22 cellular contexts compared by ENCODE assay signal in genomic region chr13:45492538-45492937, GRCh38. TPM values are rescaled to one million over a fixed set of nuclear protein-coding genes. Genes with fewer than 3 reads are reported as not detected.
DNase-seq lines count a peak whose midpoint lies in the region; ATAC-seq, FAIRE-seq and TF ChIP-seq lines count a peak whose summit lies in the region.
"Had no signal": no experiment of that assay in that cellular context is flagged by ENCODE, and none has a peak within 500 bp of the region (broad histone marks: within the 10 kb centered on the region; RNA-seq: fewer than 3 reads in every experiment).

No MANE protein-coding gene starts in this region.

- no peak for FAIRE-seq in keratinocyte (lab: Jason Lieb, UNC)

- H3K9me2 ChIP-seq in PC-9 (ENCODE audit: insufficient read depth): peaks cover 6% of the 10 kb centered on the region; the same call in 1 of the 2 replicates

- peaks cover 14% of the 10 kb centered on the region for H3K4me1 ChIP-seq in PC-9 (replicated peaks; ENCODE audit: insufficient read depth)
- H3K4me1 ChIP-seq in keratinocyte (ENCODE audit: control insufficient read depth, extremely low read depth, insufficient read depth, low read length): peaks cover 15% of the 10 kb centered on the region
- no peaks in the 10 kb centered on the region for H3K4me1 ChIP-seq in left lung
- H3K4me1 ChIP-seq: lower lobe of right lung, prostate gland had no signal

- dilution Hi-C loops in keratinocyte (cut with MboI; ENCODE audit: extremely low pct_ligation_motif_present, low sequenced_read_pairs): no loop called here

- H3K27me3 ChIP-seq in PC-9 (ENCODE audit: insufficient read depth, low read depth) (no peaks in the 10 kb centered on the region), keratinocyte (ENCODE audit: control insufficient read depth, extremely low read depth, insufficient read depth, low read length) (no peaks in the 10 kb centered on the region), left lung (no peaks in the 10 kb centered on the region)

- H3K4me3 Mint-ChIP-seq in chondrocyte (ENCODE audit: unreplicated experiment) (no peak overlapping the region), glutamatergic neuron (ENCODE audit: unreplicated experiment) (no peak overlapping the region)
- H3K4me3 Mint-ChIP-seq in naive thymus-derived CD8-positive, alpha-beta T cell: no peak overlapping the region
- H3K4me3 Mint-ChIP-seq: activated CD8-positive, alpha-beta memory T cell treated with anti-CD3 and anti-CD28 coated beads, Interleukin-2, amount 10 ng/mL, durations not matched to agents 7 days and 5 days; CD4-positive, CD25-positive, alpha-beta regulatory T cell; naive B cell; stimulated activated naive CD8-positive, alpha-beta T cell treated with anti-CD3 and anti-CD28 coated beads, Interleukin-15, Interleukin-2, amounts not matched to agents 100 ng/mL and 50 ng/mL, for 24 hours had no signal

- peaks cover 29% of the 10 kb centered on the region for H3F3A ChIP-seq in PC-9 (ENCODE audit: insufficient read depth, low read depth)

- DNase-seq in AG08395 (ENCODE audit: low spot score) (peak; percentile 14), PC-9 (peak in 1 of 2 experiments; percentile 60), chondrocyte (ENCODE audit: low spot score) (no peak), keratinocyte (ENCODE audit: low read depth, low spot score) (no peak), glutamatergic neuron (no peak), left lung (no peak), erythroblast (lab: John Stamatoyannopoulos, UW) (no peak)
- DNase-seq in naive thymus-derived CD8-positive, alpha-beta T cell: no peak
- DNase-seq: activated CD4-positive, CD25-positive, alpha-beta regulatory T cell treated with anti-CD3 and anti-CD28 coated beads, Interleukin-2, amount 50 U/mL, for 72 hours; activated CD8-positive, alpha-beta memory T cell treated with anti-CD3 and anti-CD28 coated beads, Interleukin-2, amount 10 ng/mL, durations not matched to agents 7 days and 5 days; activated effector memory CD4-positive, alpha-beta T cell treated with Interleukin-2 at 50 U/mL for 16 hours; CD4-positive, CD25-positive, alpha-beta regulatory T cell; KG1; lower lobe of right lung; naive B cell; NCI-H1105 treated with DMSO at 0.1 percent for 48 hours; NCI-H2171 treated with DMSO at 0.1 percent for 48 hours; stimulated activated CD4-positive, alpha-beta T cell treated with anti-CD3 and anti-CD28 coated beads, Interleukin-15, amount 100 ng/mL, for 24 hours; T-helper 2 cell had no signal

- H3K4me2 ChIP-seq in PC-9 (peak overlapping the region; percentile 13), keratinocyte (ENCODE audit: control insufficient read depth, extremely low read depth, insufficient read depth, low read depth, low read length) (peak overlapping the region; percentile 36)

- TF ChIP-seq CTCF in PC-9 (conservative IDR thresholded peaks at IDR 0.05) (no peak), chondrocyte (IDR thresholded peaks at IDR 0.05) (no peak), keratinocyte (optimal IDR thresholded peaks at IDR 0.05 in 1 of 3, IDR thresholded peaks at IDR 0.05 in 1 of 3, conservative IDR thresholded peaks at IDR 0.05 in 1 of 3; ENCODE audit: extremely low read depth in 1 of 3, insufficient read depth in 2 of 3, low read length in 3 of 3) (no peak), glutamatergic neuron (IDR thresholded peaks at IDR 0.05; ENCODE audit: partially characterized antibody, unreplicated experiment) (no peak), left lung (IDR thresholded peaks at IDR 0.05) (no peak)

- H3K27me3 Mint-ChIP-seq in chondrocyte (ENCODE audit: low read depth) (no peaks in the 10 kb centered on the region), glutamatergic neuron (ENCODE audit: unreplicated experiment) (no peaks in the 10 kb centered on the region)
- no peaks in the 10 kb centered on the region for H3K27me3 Mint-ChIP-seq in naive thymus-derived CD8-positive, alpha-beta T cell
- H3K27me3 Mint-ChIP-seq: activated CD8-positive, alpha-beta memory T cell treated with anti-CD3 and anti-CD28 coated beads, Interleukin-2, amount 10 ng/mL, durations not matched to agents 7 days and 5 days; CD4-positive, CD25-positive, alpha-beta regulatory T cell; naive B cell; stimulated activated naive CD8-positive, alpha-beta T cell treated with anti-CD3 and anti-CD28 coated beads, Interleukin-15, Interleukin-2, amounts not matched to agents 100 ng/mL and 50 ng/mL, for 24 hours had no signal

- H3K36me3 ChIP-seq in PC-9 (ENCODE audit: low read depth): peaks cover 43% of the 10 kb centered on the region
- H3K36me3 ChIP-seq in keratinocyte (ENCODE audit: control insufficient read depth in 2 of 2, extremely low read depth in 1 of 2, insufficient read depth in 2 of 2, low read length in 2 of 2): peaks cover 9 to 11% of the 10 kb centered on the region in 2 experiments
- peaks cover 0 to 76% of the 10 kb centered on the region in 2 donors for H3K36me3 ChIP-seq in left lung

- no peak for ATAC-seq in naive thymus-derived CD8-positive, alpha-beta T cell
- ATAC-seq in left lung: no peak
- ATAC-seq: activated CD8-positive, alpha-beta memory T cell treated with anti-CD3 and anti-CD28 coated beads, Interleukin-2, amount 10 ng/mL, durations not matched to agents 7 days and 5 days; esophagus mucosa; lower lobe of right lung had no signal

- CTCF ChIA-PET in PC-9 (lab: Charles Lee): no interaction called here

- no TSS peak for BruUV-seq in PC-9 (replicated peaks; lab: Mats Ljungman, UMichigan)

- POLR2A ChIA-PET in PC-9 (lab: Charles Lee; ENCODE audit: unreplicated experiment): no interaction called here
- POLR2A ChIA-PET in naive thymus-derived CD8-positive, alpha-beta T cell (lab: Charles Lee): no interaction called here

- H2AFZ ChIP-seq in PC-9: no peak overlapping the region
- H2AFZ ChIP-seq in keratinocyte (ENCODE audit: control insufficient read depth, low read length): no peak overlapping the region

- H3K27ac Mint-ChIP-seq in chondrocyte (ENCODE audit: unreplicated experiment) (peak overlapping the region; percentile 36), glutamatergic neuron (ENCODE audit: unreplicated experiment) (no peak overlapping the region)
- peak overlapping the region in 1 of 10 donors; percentile 27 for H3K27ac Mint-ChIP-seq in naive thymus-derived CD8-positive, alpha-beta T cell
- H3K27ac Mint-ChIP-seq: activated CD8-positive, alpha-beta memory T cell treated with anti-CD3 and anti-CD28 coated beads, Interleukin-2, amount 10 ng/mL, durations not matched to agents 7 days and 5 days; naive B cell; stimulated activated naive CD8-positive, alpha-beta T cell treated with anti-CD3 and anti-CD28 coated beads, Interleukin-15, Interleukin-2, amounts not matched to agents 100 ng/mL and 50 ng/mL, for 24 hours had no signal

- H3K9me3 ChIP-seq in PC-9 (ENCODE audit: insufficient read depth, low read depth) (no peaks in the 10 kb centered on the region), keratinocyte (ENCODE audit: control insufficient read depth, low read depth, low read length) (no peaks in the 10 kb centered on the region), left lung (no peaks in the 10 kb centered on the region)
- H3K9me3 ChIP-seq: lower lobe of right lung, prostate gland had no signal

- H3K79me2 ChIP-seq in PC-9 (ENCODE audit: low read depth) (no peaks in the 10 kb centered on the region), keratinocyte (ENCODE audit: control insufficient read depth, insufficient read depth, low read length) (no peaks in the 10 kb centered on the region)

- H3K4me3 ChIP-seq in PC-9 (no peak overlapping the region), keratinocyte (ENCODE audit: control insufficient read depth in 2 of 3, extremely low read depth in 1 of 3, insufficient read depth in 2 of 3, low read depth in 1 of 3, low read length in 3 of 3) (no peak overlapping the region), left lung (no peak overlapping the region)
- H3K4me3 ChIP-seq: lower lobe of right lung, prostate gland had no signal

- peaks cover 12% of the 10 kb centered on the region for H3K4me1 Mint-ChIP-seq in chondrocyte (ENCODE audit: low read depth)
- H3K4me1 Mint-ChIP-seq in naive thymus-derived CD8-positive, alpha-beta T cell: no peaks in the 10 kb centered on the region
- H3K4me1 Mint-ChIP-seq in glutamatergic neuron (ENCODE audit: low read depth, unreplicated experiment): no peaks in the 10 kb centered on the region
- H3K4me1 Mint-ChIP-seq: naive B cell had no signal

- H3K9me3 Mint-ChIP-seq in chondrocyte (ENCODE audit: low read depth): no peaks in the 10 kb centered on the region
- H3K9me3 Mint-ChIP-seq in naive thymus-derived CD8-positive, alpha-beta T cell: no peaks in the 10 kb centered on the region
- no peaks in the 10 kb centered on the region for H3K9me3 Mint-ChIP-seq in glutamatergic neuron (ENCODE audit: unreplicated experiment)
- H3K9me3 Mint-ChIP-seq: CD4-positive, CD25-positive, alpha-beta regulatory T cell; naive B cell; stimulated activated naive CD8-positive, alpha-beta T cell treated with anti-CD3 and anti-CD28 coated beads, Interleukin-15, Interleukin-2, amounts not matched to agents 100 ng/mL and 50 ng/mL, for 24 hours had no signal

- intact Hi-C loops in PC-9 (cut with micrococcal nuclease; ENCODE audit: unreplicated experiment): no loop called here
- intact Hi-C loops in left lung (cut with DNase I): no loop called here

- no peak for TF ChIP-seq POLR2A in erythroblast (IDR thresholded peaks at IDR 0.05; ENCODE audit: low read length)

- H3K27ac ChIP-seq in PC-9 (peak overlapping the region; percentile 52), keratinocyte (ENCODE audit: control insufficient read depth, insufficient read depth, low read length) (peak overlapping the region; percentile 45), left lung (peak overlapping the region in 1 of 2 donors; percentile 15)
- H3K27ac ChIP-seq: lower lobe of right lung, prostate gland had no signal

- H3K9ac ChIP-seq in keratinocyte (ENCODE audit: control insufficient read depth, extremely low read depth, insufficient read depth, low read length): no peak overlapping the region

- H3K36me3 Mint-ChIP-seq in chondrocyte (ENCODE audit: low read depth) (peaks cover 17% of the 10 kb centered on the region), glutamatergic neuron (ENCODE audit: unreplicated experiment) (no peaks in the 10 kb centered on the region)
- H3K36me3 Mint-ChIP-seq in naive thymus-derived CD8-positive, alpha-beta T cell: peaks cover 0 to 81% (median 13%) of the 10 kb centered on the region in 3 donors

- peaks cover 2% of the 10 kb centered on the region; the same call in 1 of the 2 replicates for H4K20me1 ChIP-seq in PC-9 (ENCODE audit: insufficient read depth)
- no peaks in the 10 kb centered on the region for H4K20me1 ChIP-seq in keratinocyte (ENCODE audit: control insufficient read depth, extremely low read depth, insufficient read depth, low read length)

- no peaks in the 10 kb centered on the region for H3K9me1 ChIP-seq in keratinocyte (ENCODE audit: control insufficient read depth, extremely low read depth, insufficient read depth, low read length)

RNA-seq across cellular contexts. Expression of gene COG3, which starts 27.8 kb away (rescaled TPM):
- total RNA-seq in PC-9 (2021) (20.4 and 22.3 TPM in 2 replicates), chondrocyte (22.4 to 30.4 TPM (median 23.8 TPM) in 3 replicates), glutamatergic neuron (ENCODE audit: unreplicated experiment) (25.4 TPM), left lung (10 to 100 TPM; 20.6 to 25.4 TPM)
- 22.8 to 31.0 TPM (median 24.0 TPM) in 3 replicates for polyA plus RNA-seq in keratinocyte
- 18.2 TPM for polyA plus RNA-seq in keratinocyte (2011; ENCODE audit: low read depth)
- polyA plus RNA-seq in keratinocyte (2011; cell fraction: cytosol; rRNA removed): 10.4 and 18.9 TPM in 2 replicates
- polyA plus RNA-seq in keratinocyte (2011; cell fraction: nucleus; rRNA removed): 34.2 and 41.7 TPM in 2 replicates
- polyA plus RNA-seq in keratinocyte (2012; ENCODE audit: low replicate concordance): 14.7 and 19.2 TPM in 2 replicates
- polyA minus RNA-seq in keratinocyte: 5.0 to 32.4 TPM (median 19.9 TPM) in 3 replicates
- 13.4 TPM for polyA minus RNA-seq in keratinocyte (2011; cell fraction: cytosol; rRNA and poly(A)+ RNA removed)
- 31.8 and 48.5 TPM in 2 replicates for polyA minus RNA-seq in keratinocyte (2011; cell fraction: nucleus; rRNA and poly(A)+ RNA removed)
- total RNA-seq in naive thymus-derived CD8-positive, alpha-beta T cell: 10 to 100 TPM; 45.8 to 48.9 TPM
- 10 to 100 TPM; 22.2 to 29.9 (median 27.4) TPM for polyA plus RNA-seq in naive thymus-derived CD8-positive, alpha-beta T cell
